2 cellular contexts compared by ENCODE assay signal in genomic region chr19:12411893-12412292, GRCh38.
TF ChIP-seq lines count a peak whose summit lies in the region.

No MANE protein-coding gene starts in this region.

TF ChIP-seq in liver, 16 proteins besides CTCF, POLR2A, EP300 and RAD21:
- TF ChIP-seq MAX (IDR thresholded peaks at IDR 0.05) (no peak), ZBTB33 (IDR thresholded peaks at IDR 0.05) (no peak), HNF4A (conservative IDR thresholded peaks at IDR 0.05) (no peak), NR2F2 (IDR thresholded peaks at IDR 0.05) (no peak), EGR1 (IDR thresholded peaks at IDR 0.05; ENCODE audit: low read depth in 2 of 2) (no peak), TAF1 (conservative IDR thresholded peaks at IDR 0.05) (no peak), JUND (IDR thresholded peaks at IDR 0.05) (no peak), RXRA (IDR thresholded peaks at IDR 0.05) (no peak), YY1 (IDR thresholded peaks at IDR 0.05) (no peak)

TF ChIP-seq in HepG2, 621 proteins besides CTCF, POLR2A, EP300 and RAD21:
- TF ChIP-seq ZNF788 (CRISPR knock-in tag; IDR thresholded peaks at IDR 0.05; ENCODE audit: borderline replicate concordance) (no peak), ZNF777 (CRISPR knock-in tag; IDR thresholded peaks at IDR 0.05) (no peak), UBTF (CRISPR knock-in tag; IDR thresholded peaks at IDR 0.05) (no peak), HMGXB3 (CRISPR knock-in tag; IDR thresholded peaks at IDR 0.05; ENCODE audit: borderline replicate concordance) (no peak), HNF4G (IDR thresholded peaks at IDR 0.05; ENCODE audit: borderline replicate concordance, low read depth, low read length) (no peak), HNF4G (CRISPR knock-in tag; IDR thresholded peaks at IDR 0.05; ENCODE audit: borderline replicate concordance, low read depth) (no peak), GLMP (CRISPR knock-in tag; IDR thresholded peaks at IDR 0.05; ENCODE audit: borderline replicate concordance) (no peak), FOXO1 (CRISPR knock-in tag; IDR thresholded peaks at IDR 0.05) (no peak)
